In the genomic region with DNA sequence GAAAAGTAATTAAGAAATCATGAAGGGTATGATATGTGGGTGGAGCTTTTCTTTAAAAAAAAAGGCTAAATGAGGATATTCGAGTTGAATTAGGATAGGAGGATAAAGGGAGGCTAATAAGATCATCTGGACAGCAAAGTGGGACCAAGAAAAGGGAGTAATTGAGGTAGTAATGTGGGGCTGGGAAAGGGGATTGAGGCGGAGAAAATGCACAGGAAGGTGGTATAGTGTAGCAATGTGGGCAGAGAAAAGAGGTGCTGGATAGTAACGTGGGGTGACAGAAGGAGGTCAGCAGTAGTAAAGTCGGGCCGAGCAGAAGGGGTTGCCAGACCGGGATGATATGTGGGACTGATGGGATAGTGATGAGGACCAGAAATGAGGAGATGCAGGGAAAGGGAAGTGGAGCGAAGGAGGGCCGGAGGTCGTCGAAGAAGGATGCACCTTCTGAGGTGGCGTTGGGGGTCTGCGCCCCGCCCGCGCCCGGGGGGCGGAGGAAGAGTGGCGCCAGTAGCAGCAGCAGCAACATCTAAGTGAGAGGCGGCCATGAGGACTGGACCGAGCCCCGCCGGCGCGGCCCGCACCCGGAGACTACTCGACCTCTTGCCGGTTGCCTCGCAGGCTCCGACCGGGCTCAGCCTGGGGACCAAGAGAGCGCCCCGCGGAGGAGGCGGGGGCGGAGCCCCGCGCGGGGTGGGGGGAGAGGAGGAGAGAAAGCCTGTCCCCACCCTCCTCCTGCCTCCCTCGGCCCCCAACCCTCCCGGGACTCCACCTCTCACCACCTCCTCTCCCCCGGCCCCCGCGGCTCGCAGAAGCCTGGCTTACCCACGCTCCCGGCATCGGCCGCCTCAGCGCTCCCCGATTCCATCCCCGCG, we compare ENCODE assay signal across 8 cellular contexts. TPM values are rescaled to one million over a fixed set of nuclear protein-coding genes. Genes with fewer than 3 reads are reported as not detected.
A peak's percentile ranks its signal among the peaks of the same experiment; 100 is the strongest.
DNase-seq lines count a peak whose midpoint lies in the region; ATAC-seq and TF ChIP-seq lines count a peak whose summit lies in the region.

No MANE protein-coding gene starts in this region.

- H3K4me1 ChIP-seq in esophagus muscularis mucosa (peaks cover 32 to 58% (median 45%) of the 10 kb centered on the region in 4 donors), muscle layer of duodenum (ENCODE audit: control insufficient read depth in 1 of 2, insufficient read depth in 2 of 2, low read length in 2 of 2) (peaks cover 5 to 31% of the 10 kb centered on the region in 2 donors), subcutaneous abdominal adipose tissue (ENCODE audit: control insufficient read depth in 5 of 5, insufficient read depth in 5 of 5, low read length in 5 of 5) (peaks cover 4 to 43% (median 34%) of the 10 kb centered on the region in 5 donors)

- WGBS in esophagus muscularis mucosa = 3% methylated on average over 33 of the region's 53 CpGs

- TF ChIP-seq EP300 in esophagus muscularis mucosa (IDR thresholded peaks at IDR 0.05) = no peak

- H3K27ac ChIP-seq in esophagus muscularis mucosa (replicated peaks in 1 of 4) (peak overlapping the region; percentile 82 to 93 (median 91)), muscle layer of duodenum (ENCODE audit: low read length) (no peak overlapping the region), subcutaneous abdominal adipose tissue (ENCODE audit: low read depth, low read length) (no peak overlapping the region)

- H3K4me3 ChIP-seq in esophagus muscularis mucosa (peak overlapping the region; percentile 73 to 96 (median 86)), muscle layer of duodenum (ENCODE audit: low read depth in 1 of 2, low read length in 2 of 2) (peak overlapping the region; percentile 53 to 76), subcutaneous abdominal adipose tissue (ENCODE audit: low read depth in 1 of 5, low read length in 5 of 5) (peak overlapping the region; percentile 41 to 76 (median 63))

- no peaks in the 10 kb centered on the region for H3K9me3 Mint-ChIP-seq in activated T-cell treated with anti-CD3 and anti-CD28 coated beads, Interleukin-2, amount 50 U/mL, for 24 hours

- H3K9ac ChIP-seq in subcutaneous abdominal adipose tissue (ENCODE audit: low read length in 5 of 5) = peak overlapping the region in 4 of 5 donors; percentile 40 to 68 (median 56)

- DNase-seq in D341Med (ENCODE audit: low spot score) (peak; percentile 79), NCI-H526 treated with DMSO at 0.1 percent for 48 hours (lab: John Stamatoyannopoulos, UW) (peak; percentile 19), esophagus muscularis mucosa (ENCODE audit: extremely low spot score) (no peak), RPMI8226 (no peak)
- DNase-seq in activated T-cell treated with anti-CD3 and anti-CD28 coated beads, Interleukin-2, amount 50 U/mL, for 24 hours = peak; percentile 69

- peaks cover 43% of the 10 kb centered on the region for H3K4me1 Mint-ChIP-seq in activated T-cell treated with anti-CD3 and anti-CD28 coated beads, Interleukin-2, amount 50 U/mL, for 24 hours (ENCODE audit: low read depth)

- intact Hi-C loops in esophagus muscularis mucosa (cut with DNase I) = no loop called here

- H3K36me3 Mint-ChIP-seq in activated T-cell treated with anti-CD3 and anti-CD28 coated beads, Interleukin-2, amount 50 U/mL, for 24 hours (ENCODE audit: low read depth) = no peaks in the 10 kb centered on the region

- H3K27me3 ChIP-seq in esophagus muscularis mucosa (peaks cover 0 to 4% (median 0%) of the 10 kb centered on the region in 4 donors), muscle layer of duodenum (ENCODE audit: low read depth, low read length) (no peaks in the 10 kb centered on the region), subcutaneous abdominal adipose tissue (ENCODE audit: control insufficient read depth in 5 of 5, insufficient read depth in 4 of 5, low read length in 5 of 5) (peaks cover 0 to 11% (median 3%) of the 10 kb centered on the region in 5 donors)

- peaks cover 0 to 7% (median 0%) of the 10 kb centered on the region in 4 donors for H3K36me3 ChIP-seq in esophagus muscularis mucosa
- no peaks in the 10 kb centered on the region for H3K36me3 ChIP-seq in muscle layer of duodenum (ENCODE audit: control insufficient read depth in 1 of 2, insufficient read depth in 2 of 2, low read length in 2 of 2)
- no peaks in the 10 kb centered on the region for H3K36me3 ChIP-seq in subcutaneous abdominal adipose tissue (ENCODE audit: control insufficient read depth in 5 of 5, insufficient read depth in 5 of 5, low read length in 5 of 5)

- H3K4me3 Mint-ChIP-seq in activated T-cell treated with anti-CD3 and anti-CD28 coated beads, Interleukin-2, amount 50 U/mL, for 24 hours = peak overlapping the region; percentile 84

- H3K9me3 ChIP-seq in esophagus muscularis mucosa = no peaks in the 10 kb centered on the region
- H3K9me3 ChIP-seq in muscle layer of duodenum (ENCODE audit: control insufficient read depth in 1 of 2, low read length in 2 of 2) = no peaks in the 10 kb centered on the region
- H3K9me3 ChIP-seq in subcutaneous abdominal adipose tissue (ENCODE audit: control insufficient read depth in 5 of 5, low read length in 5 of 5) = no peaks in the 10 kb centered on the region

- ATAC-seq in HG02571 (IDR thresholded peaks at IDR 0.05; ENCODE audit: unreplicated experiment) = peak; percentile 20

- no peak for TF ChIP-seq CTCF in esophagus muscularis mucosa (IDR thresholded peaks at IDR 0.05)

- peak overlapping the region; percentile 60 for H3K27ac Mint-ChIP-seq in activated T-cell treated with anti-CD3 and anti-CD28 coated beads, Interleukin-2, amount 50 U/mL, for 24 hours

- TF ChIP-seq POLR2A in esophagus muscularis mucosa (IDR thresholded peaks at IDR 0.05; ENCODE audit: low read depth) = no peak

- peaks cover 5% of the 10 kb centered on the region for H3K27me3 Mint-ChIP-seq in activated T-cell treated with anti-CD3 and anti-CD28 coated beads, Interleukin-2, amount 50 U/mL, for 24 hours

RNA-seq across cellular contexts. Expression of gene GABBR1, which starts 0.9 kb away (rescaled TPM):
- total RNA-seq in esophagus muscularis mucosa = 10 to 100 TPM; 30.6 to 47.8 (median 40.6) TPM

RNA-seq across cellular contexts. Expression of gene MOG, which starts 24.8 kb away (rescaled TPM):
- total RNA-seq in esophagus muscularis mucosa = not detected

RNA-seq across cellular contexts. Expression of gene OR2H2, which starts 47.2 kb away (rescaled TPM):
- total RNA-seq in esophagus muscularis mucosa = not detected

RNA-seq across cellular contexts. Expression of gene ZFP57, which starts 48.9 kb away (rescaled TPM):
- total RNA-seq in esophagus muscularis mucosa = 1 to 10 TPM in 2 of 4 donors, under 1 TPM in 1, not detected in 1; 0.23 to 6.2 (median 1.2) TPM

Comparison
In these comparisons a context has a peak if more than half of its experiments do, and no peak if none do; other contexts are left out.
1. DNase-seq: peak in D341Med (single experiment), NCI-H526 treated with DMSO at 0.1 percent for 48 hours (single experiment) and activated T-cell treated with anti-CD3 and anti-CD28 coated beads, Interleukin-2, amount 50 U/mL, for 24 hours (single experiment); none in esophagus muscularis mucosa (single experiment) and RPMI8226 (single experiment).
2. H3K27ac ChIP-seq: peak in esophagus muscularis mucosa (4 of 4); none in muscle layer of duodenum (single experiment) and subcutaneous abdominal adipose tissue (single experiment).
3. Peak in every context shown above with its lines, with median percentiles within 50 percentile points of each other: H3K4me3 ChIP-seq.